18 cellular contexts compared by ENCODE assay signal in genomic region chr14:89792489-89793366, GRCh38.
DNase-seq lines count a peak whose midpoint lies in the region; ATAC-seq, FAIRE-seq and TF ChIP-seq lines count a peak whose summit lies in the region.
"Had no signal": no experiment of that assay in that cellular context is flagged by ENCODE, and none has a peak within 500 bp of the region (broad histone marks: within the 10 kb centered on the region; RNA-seq: fewer than 3 reads in every experiment).

No MANE protein-coding gene starts in this region.

- ATAC-seq in heart left ventricle, result peak; percentile 70 to 92 (median 86)
- ATAC-seq in sciatic nerve, result peak; percentile 95
- ATAC-seq: A549 had no signal

- H3K4me3 ChIP-seq in AG10803 (ENCODE audit: low read length) (no peak overlapping the region), astrocyte (ENCODE audit: insufficient read depth, low read depth, low read length) (no peak overlapping the region), heart left ventricle (no peak overlapping the region)
- H3K4me3 ChIP-seq: A549 had no signal

- no peak overlapping the region for H3K4me3 Mint-ChIP-seq in astrocyte (ENCODE audit: unreplicated experiment)
- H3K4me3 Mint-ChIP-seq: activated T-cell treated with anti-CD3 and anti-CD28 coated beads, Interleukin-2, amount 50 U/mL, for 24 hours had no signal

- peak overlapping the region; percentile 49 for H3K27ac ChIP-seq in astrocyte (ENCODE audit: low read depth, low read length)
- peak overlapping the region in 8 of 12 donors; percentile 34 to 67 (median 49) for H3K27ac ChIP-seq in heart left ventricle
- H3K27ac ChIP-seq: A549 had no signal

- H3K9ac ChIP-seq in astrocyte (ENCODE audit: low read length), result peak overlapping the region; percentile 36

- 69 to 81% (median 79%) methylated on average over 12 of the region's 12 CpGs for WGBS in heart left ventricle, 4 donors

- no peaks in the 10 kb centered on the region for H4K20me1 ChIP-seq in astrocyte (ENCODE audit: insufficient read depth, low read length)

- H3K36me3 Mint-ChIP-seq in astrocyte (ENCODE audit: low read depth, unreplicated experiment), result no peaks in the 10 kb centered on the region

- no peaks in the 10 kb centered on the region for H3K79me2 ChIP-seq in astrocyte (ENCODE audit: insufficient read depth, low read length)

- peak overlapping the region; percentile 16 for H2AFZ ChIP-seq in astrocyte (ENCODE audit: low read depth, low read length)

- TF ChIP-seq POLR2A in heart left ventricle (IDR thresholded peaks at IDR 0.05), result no peak

- H3K36me3 ChIP-seq in astrocyte (ENCODE audit: insufficient read depth, low read length) (no peaks in the 10 kb centered on the region), heart left ventricle (no peaks in the 10 kb centered on the region)

- H3K9me3 Mint-ChIP-seq in astrocyte (ENCODE audit: unreplicated experiment), result peaks cover 1% of the 10 kb centered on the region
- H3K9me3 Mint-ChIP-seq: activated T-cell treated with anti-CD3 and anti-CD28 coated beads, Interleukin-2, amount 50 U/mL, for 24 hours had no signal

- H3K9me3 ChIP-seq in astrocyte (ENCODE audit: insufficient read depth, low read depth, low read length) (no peaks in the 10 kb centered on the region), heart left ventricle (no peaks in the 10 kb centered on the region)
- H3K9me3 ChIP-seq: A549 had no signal

- no peak for FAIRE-seq in astrocyte (lab: Jason Lieb, UNC)
- FAIRE-seq: A549, frontal cortex, urothelium cell line had no signal

- peaks cover 7% of the 10 kb centered on the region for H3K4me1 Mint-ChIP-seq in astrocyte (ENCODE audit: low read depth, unreplicated experiment)

- TF ChIP-seq CTCF in AG10803 (conservative IDR thresholded peaks at IDR 0.05; ENCODE audit: low read length), result no peak
- TF ChIP-seq CTCF in astrocyte (IDR thresholded peaks at IDR 0.05; ENCODE audit: insufficient read depth, low read depth, low read length), result no peak
- no peak for TF ChIP-seq CTCF in heart left ventricle (IDR thresholded peaks at IDR 0.05)

- H3K4me1 ChIP-seq in astrocyte (ENCODE audit: insufficient read depth, low read length) (peaks cover 15% of the 10 kb centered on the region), heart left ventricle (peaks cover 0 to 8% (median 0%) of the 10 kb centered on the region in 12 donors)
- H3K4me1 ChIP-seq: A549 had no signal

- intact Hi-C loops in heart left ventricle (cut with DNase I), result no loop called here
- intact Hi-C loops in sciatic nerve (cut with DNase I), result no loop called here
- intact Hi-C loops in posterior cingulate gyrus (cut with DNase I), result no loop called here

- peak overlapping the region; percentile 57 for H3K4me2 ChIP-seq in astrocyte (ENCODE audit: low read length)
- H3K4me2 ChIP-seq: A549 had no signal

- H3K27me3 Mint-ChIP-seq in astrocyte (ENCODE audit: low read depth, unreplicated experiment), result no peaks in the 10 kb centered on the region
- H3K27me3 Mint-ChIP-seq: activated T-cell treated with anti-CD3 and anti-CD28 coated beads, Interleukin-2, amount 50 U/mL, for 24 hours had no signal

- no peaks in the 10 kb centered on the region for H3K27me3 ChIP-seq in astrocyte (ENCODE audit: insufficient read depth, low read length)
- no peaks in the 10 kb centered on the region for H3K27me3 ChIP-seq in heart left ventricle

- DNase-seq in AG10803 (ENCODE audit: low read depth) (peak; percentile 63), astrocyte (ENCODE audit: low read depth) (peak; percentile 77), heart left ventricle (peak in 1 of 5 donors; percentile 52), sciatic nerve (ENCODE audit: low spot score) (no peak), posterior cingulate gyrus (no peak), epidermal melanocyte (ENCODE audit: insufficient read length, low spot score) (no peak), NCI-H748 (lab: John Stamatoyannopoulos, UW; ENCODE audit: unreplicated experiment) (no peak), NCI-H2081 treated with DMSO at 0.1 percent for 48 hours (lab: John Stamatoyannopoulos, UW) (no peak)
- DNase-seq: activated CD4-positive, alpha-beta T cell treated with anti-CD3 and anti-CD28 coated beads, Interleukin-2, amount 50 U/mL, for 1 hour; activated T-cell treated with anti-CD3 and anti-CD28 coated beads, Interleukin-2, amount 50 U/mL, for 24 hours; amygdala; islet precursor cell; NCI-H1105 treated with DMSO at 0.1 percent for 48 hours; SHP77 treated with DMSO at 0.1 percent for 48 hours; stimulated activated CD4-positive, alpha-beta T cell treated with anti-CD3 and anti-CD28 coated beads, Interleukin-2, amount 100 ng/mL, for 48 hours had no signal

- H3K27ac Mint-ChIP-seq in astrocyte (ENCODE audit: unreplicated experiment), result no peak overlapping the region
- H3K27ac Mint-ChIP-seq: activated T-cell treated with anti-CD3 and anti-CD28 coated beads, Interleukin-2, amount 50 U/mL, for 24 hours had no signal

Comparison
In these comparisons a context has a peak if more than half of its experiments do, and no peak if none do; other contexts are left out.
1. DNase-seq: peak in AG10803 (single experiment) and astrocyte (single experiment); none in sciatic nerve (single experiment), posterior cingulate gyrus (0 of 10), epidermal melanocyte (single experiment), NCI-H748 (single experiment) and NCI-H2081 treated with DMSO at 0.1 percent for 48 hours (single experiment).